Comparison of ENCODE assay signal across 1 cellular context in the genomic region with DNA sequence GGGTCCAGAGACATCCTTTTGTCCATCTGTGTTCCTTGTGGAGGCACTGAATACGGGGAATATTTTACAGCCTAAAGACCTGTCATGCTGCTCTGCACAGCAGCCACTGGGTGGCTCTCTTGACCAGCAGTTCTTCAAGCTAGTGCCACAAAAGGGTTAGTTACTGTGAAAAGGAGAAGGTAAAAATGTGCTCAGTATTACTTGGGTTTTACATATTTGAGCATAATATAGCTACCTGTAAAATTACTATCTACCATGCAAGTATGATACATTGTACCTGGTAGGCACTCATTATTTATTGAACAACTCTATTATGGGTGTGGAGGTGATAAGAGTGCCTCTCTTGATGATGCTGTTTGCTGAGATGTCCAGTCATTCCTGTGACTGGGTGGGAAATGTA.
TF ChIP-seq lines count a peak whose summit lies in the region.

No MANE protein-coding gene starts in this region.

TF ChIP-seq in HepG2, 621 proteins besides CTCF, POLR2A, EP300 and RAD21 (continued from another document and continues in another):
- TF ChIP-seq, protein P1, sequence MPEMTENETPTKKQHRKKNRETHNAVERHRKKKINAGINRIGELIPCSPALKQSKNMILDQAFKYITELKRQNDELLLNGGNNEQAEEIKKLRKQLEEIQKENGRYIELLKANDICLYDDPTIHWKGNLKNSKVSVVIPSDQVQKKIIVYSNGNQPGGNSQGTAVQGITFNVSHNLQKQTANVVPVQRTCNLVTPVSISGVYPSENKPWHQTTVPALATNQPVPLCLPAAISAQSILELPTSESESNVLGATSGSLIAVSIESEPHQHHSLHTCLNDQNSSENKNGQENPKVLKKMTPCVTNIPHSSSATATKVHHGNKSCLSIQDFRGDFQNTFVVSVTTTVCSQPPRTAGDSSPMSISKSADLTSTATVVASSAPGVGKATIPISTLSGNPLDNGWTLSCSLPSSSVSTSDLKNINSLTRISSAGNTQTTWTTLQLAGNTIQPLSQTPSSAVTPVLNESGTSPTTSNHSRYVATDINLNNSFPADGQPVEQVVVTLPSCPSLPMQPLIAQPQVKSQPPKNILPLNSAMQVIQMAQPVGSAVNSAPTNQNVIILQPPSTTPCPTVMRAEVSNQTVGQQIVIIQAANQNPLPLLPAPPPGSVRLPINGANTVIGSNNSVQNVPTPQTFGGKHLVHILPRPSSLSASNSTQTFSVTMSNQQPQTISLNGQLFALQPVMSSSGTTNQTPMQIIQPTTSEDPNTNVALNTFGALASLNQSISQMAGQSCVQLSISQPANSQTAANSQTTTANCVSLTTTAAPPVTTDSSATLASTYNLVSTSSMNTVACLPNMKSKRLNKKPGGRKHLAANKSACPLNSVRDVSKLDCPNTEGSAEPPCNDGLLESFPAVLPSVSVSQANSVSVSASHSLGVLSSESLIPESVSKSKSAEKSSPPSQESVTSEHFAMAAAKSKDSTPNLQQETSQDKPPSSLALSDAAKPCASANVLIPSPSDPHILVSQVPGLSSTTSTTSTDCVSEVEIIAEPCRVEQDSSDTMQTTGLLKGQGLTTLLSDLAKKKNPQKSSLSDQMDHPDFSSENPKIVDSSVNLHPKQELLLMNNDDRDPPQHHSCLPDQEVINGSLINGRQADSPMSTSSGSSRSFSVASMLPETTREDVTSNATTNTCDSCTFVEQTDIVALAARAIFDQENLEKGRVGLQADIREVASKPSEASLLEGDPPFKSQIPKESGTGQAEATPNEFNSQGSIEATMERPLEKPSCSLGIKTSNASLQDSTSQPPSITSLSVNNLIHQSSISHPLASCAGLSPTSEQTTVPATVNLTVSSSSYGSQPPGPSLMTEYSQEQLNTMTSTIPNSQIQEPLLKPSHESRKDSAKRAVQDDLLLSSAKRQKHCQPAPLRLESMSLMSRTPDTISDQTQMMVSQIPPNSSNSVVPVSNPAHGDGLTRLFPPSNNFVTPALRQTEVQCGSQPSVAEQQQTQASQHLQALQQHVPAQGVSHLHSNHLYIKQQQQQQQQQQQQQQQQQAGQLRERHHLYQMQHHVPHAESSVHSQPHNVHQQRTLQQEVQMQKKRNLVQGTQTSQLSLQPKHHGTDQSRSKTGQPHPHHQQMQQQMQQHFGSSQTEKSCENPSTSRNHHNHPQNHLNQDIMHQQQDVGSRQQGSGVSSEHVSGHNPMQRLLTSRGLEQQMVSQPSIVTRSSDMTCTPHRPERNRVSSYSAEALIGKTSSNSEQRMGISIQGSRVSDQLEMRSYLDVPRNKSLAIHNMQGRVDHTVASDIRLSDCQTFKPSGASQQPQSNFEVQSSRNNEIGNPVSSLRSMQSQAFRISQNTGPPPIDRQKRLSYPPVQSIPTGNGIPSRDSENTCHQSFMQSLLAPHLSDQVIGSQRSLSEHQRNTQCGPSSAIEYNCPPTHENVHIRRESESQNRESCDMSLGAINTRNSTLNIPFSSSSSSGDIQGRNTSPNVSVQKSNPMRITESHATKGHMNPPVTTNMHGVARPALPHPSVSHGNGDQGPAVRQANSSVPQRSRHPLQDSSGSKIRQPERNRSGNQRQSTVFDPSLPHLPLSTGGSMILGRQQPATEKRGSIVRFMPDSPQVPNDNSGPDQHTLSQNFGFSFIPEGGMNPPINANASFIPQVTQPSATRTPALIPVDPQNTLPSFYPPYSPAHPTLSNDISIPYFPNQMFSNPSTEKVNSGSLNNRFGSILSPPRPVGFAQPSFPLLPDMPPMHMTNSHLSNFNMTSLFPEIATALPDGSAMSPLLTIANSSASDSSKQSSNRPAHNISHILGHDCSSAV (CRISPR knock-in tag; IDR thresholded peaks at IDR 0.05; ENCODE audit: borderline replicate concordance) = no peak
- TF ChIP-seq NFKBIZ (CRISPR knock-in tag; IDR thresholded peaks at IDR 0.05) (0 out of 2 replicates have a peak, but pooled peaks have one; percentile 72), ZNF224 (CRISPR knock-in tag; IDR thresholded peaks at IDR 0.05) (no peak), PHF5A (CRISPR knock-in tag; IDR thresholded peaks at IDR 0.05; ENCODE audit: low read depth, unreplicated experiment) (no peak), MTF2 (CRISPR knock-in tag; IDR thresholded peaks at IDR 0.05; ENCODE audit: borderline replicate concordance) (0 out of 2 replicates have a peak, but pooled peaks have one; percentile 56), ZBTB20 (CRISPR knock-in tag; IDR thresholded peaks at IDR 0.05; ENCODE audit: borderline replicate concordance, low read depth) (no peak; the same call in 1 of the 2 replicates), FOXO1 (CRISPR knock-in tag; IDR thresholded peaks at IDR 0.05) (0 out of 2 replicates have a peak, but pooled peaks have one; percentile 21), CBX5 (CRISPR knock-in tag; IDR thresholded peaks at IDR 0.05; ENCODE audit: borderline replicate concordance) (peak; percentile 37; the same call in 1 of the 2 replicates), POLR2AphosphoS2 (IDR thresholded peaks at IDR 0.05; ENCODE audit: low read depth, low read length) (peak; percentile 39; the same call in 1 of the 2 replicates), MAFG (CRISPR knock-in tag; IDR thresholded peaks at IDR 0.05) (no peak)
- TF ChIP-seq, protein P2, sequence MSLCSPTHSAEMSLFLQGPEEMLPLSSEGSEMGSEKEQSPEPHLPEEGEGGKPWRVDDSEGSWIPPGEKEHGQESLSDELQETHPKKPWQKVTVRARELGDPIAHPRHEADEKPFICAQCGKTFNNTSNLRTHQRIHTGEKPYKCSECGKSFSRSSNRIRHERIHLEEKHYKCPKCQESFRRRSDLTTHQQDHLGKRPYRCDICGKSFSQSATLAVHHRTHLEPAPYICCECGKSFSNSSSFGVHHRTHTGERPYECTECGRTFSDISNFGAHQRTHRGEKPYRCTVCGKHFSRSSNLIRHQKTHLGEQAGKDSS (CRISPR knock-in tag; IDR thresholded peaks at IDR 0.05; ENCODE audit: borderline replicate concordance, low read depth) = no peak
- TF ChIP-seq, protein P3, sequence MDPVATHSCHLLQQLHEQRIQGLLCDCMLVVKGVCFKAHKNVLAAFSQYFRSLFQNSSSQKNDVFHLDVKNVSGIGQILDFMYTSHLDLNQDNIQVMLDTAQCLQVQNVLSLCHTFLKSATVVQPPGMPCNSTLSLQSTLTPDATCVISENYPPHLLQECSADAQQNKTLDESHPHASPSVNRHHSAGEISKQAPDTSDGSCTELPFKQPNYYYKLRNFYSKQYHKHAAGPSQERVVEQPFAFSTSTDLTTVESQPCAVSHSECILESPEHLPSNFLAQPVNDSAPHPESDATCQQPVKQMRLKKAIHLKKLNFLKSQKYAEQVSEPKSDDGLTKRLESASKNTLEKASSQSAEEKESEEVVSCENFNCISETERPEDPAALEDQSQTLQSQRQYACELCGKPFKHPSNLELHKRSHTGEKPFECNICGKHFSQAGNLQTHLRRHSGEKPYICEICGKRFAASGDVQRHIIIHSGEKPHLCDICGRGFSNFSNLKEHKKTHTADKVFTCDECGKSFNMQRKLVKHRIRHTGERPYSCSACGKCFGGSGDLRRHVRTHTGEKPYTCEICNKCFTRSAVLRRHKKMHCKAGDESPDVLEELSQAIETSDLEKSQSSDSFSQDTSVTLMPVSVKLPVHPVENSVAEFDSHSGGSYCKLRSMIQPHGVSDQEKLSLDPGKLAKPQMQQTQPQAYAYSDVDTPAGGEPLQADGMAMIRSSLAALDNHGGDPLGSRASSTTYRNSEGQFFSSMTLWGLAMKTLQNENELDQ (CRISPR knock-in tag; IDR thresholded peaks at IDR 0.05; ENCODE audit: borderline replicate concordance) = no peak
- TF ChIP-seq, protein P4, sequence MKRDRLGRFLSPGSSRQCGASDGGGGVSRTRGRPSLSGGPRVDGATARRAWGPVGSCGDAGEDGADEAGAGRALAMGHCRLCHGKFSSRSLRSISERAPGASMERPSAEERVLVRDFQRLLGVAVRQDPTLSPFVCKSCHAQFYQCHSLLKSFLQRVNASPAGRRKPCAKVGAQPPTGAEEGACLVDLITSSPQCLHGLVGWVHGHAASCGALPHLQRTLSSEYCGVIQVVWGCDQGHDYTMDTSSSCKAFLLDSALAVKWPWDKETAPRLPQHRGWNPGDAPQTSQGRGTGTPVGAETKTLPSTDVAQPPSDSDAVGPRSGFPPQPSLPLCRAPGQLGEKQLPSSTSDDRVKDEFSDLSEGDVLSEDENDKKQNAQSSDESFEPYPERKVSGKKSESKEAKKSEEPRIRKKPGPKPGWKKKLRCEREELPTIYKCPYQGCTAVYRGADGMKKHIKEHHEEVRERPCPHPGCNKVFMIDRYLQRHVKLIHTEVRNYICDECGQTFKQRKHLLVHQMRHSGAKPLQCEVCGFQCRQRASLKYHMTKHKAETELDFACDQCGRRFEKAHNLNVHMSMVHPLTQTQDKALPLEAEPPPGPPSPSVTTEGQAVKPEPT (CRISPR knock-in tag; IDR thresholded peaks at IDR 0.05; ENCODE audit: low read depth) = no peak
- TF ChIP-seq, protein P5, sequence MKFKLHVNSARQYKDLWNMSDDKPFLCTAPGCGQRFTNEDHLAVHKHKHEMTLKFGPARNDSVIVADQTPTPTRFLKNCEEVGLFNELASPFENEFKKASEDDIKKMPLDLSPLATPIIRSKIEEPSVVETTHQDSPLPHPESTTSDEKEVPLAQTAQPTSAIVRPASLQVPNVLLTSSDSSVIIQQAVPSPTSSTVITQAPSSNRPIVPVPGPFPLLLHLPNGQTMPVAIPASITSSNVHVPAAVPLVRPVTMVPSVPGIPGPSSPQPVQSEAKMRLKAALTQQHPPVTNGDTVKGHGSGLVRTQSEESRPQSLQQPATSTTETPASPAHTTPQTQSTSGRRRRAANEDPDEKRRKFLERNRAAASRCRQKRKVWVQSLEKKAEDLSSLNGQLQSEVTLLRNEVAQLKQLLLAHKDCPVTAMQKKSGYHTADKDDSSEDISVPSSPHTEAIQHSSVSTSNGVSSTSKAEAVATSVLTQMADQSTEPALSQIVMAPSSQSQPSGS (CRISPR knock-in tag; IDR thresholded peaks at IDR 0.05) = 0 out of 2 replicates have a peak, but pooled peaks have one; percentile 41
- TF ChIP-seq, protein P6, sequence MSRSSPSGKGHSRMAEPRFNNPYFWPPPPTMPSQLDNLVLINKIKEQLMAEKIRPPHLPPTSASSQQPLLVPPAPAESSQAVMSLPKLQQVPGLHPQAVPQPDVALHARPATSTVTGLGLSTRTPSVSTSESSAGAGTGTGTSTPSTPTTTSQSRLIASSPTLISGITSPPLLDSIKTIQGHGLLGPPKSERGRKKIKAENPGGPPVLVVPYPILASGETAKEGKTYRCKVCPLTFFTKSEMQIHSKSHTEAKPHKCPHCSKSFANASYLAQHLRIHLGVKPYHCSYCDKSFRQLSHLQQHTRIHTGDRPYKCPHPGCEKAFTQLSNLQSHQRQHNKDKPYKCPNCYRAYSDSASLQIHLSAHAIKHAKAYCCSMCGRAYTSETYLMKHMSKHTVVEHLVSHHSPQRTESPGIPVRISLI (CRISPR knock-in tag; IDR thresholded peaks at IDR 0.05; ENCODE audit: borderline replicate concordance) = no peak
- TF ChIP-seq, protein P7, sequence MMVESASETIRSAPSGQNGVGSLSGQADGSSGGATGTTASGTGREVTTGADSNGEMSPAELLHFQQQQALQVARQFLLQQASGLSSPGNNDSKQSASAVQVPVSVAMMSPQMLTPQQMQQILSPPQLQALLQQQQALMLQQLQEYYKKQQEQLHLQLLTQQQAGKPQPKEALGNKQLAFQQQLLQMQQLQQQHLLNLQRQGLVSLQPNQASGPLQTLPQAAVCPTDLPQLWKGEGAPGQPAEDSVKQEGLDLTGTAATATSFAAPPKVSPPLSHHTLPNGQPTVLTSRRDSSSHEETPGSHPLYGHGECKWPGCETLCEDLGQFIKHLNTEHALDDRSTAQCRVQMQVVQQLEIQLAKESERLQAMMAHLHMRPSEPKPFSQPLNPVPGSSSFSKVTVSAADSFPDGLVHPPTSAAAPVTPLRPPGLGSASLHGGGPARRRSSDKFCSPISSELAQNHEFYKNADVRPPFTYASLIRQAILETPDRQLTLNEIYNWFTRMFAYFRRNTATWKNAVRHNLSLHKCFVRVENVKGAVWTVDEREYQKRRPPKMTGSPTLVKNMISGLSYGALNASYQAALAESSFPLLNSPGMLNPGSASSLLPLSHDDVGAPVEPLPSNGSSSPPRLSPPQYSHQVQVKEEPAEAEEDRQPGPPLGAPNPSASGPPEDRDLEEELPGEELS (CRISPR knock-in tag; IDR thresholded peaks at IDR 0.05) = no peak
- TF ChIP-seq, protein P8, sequence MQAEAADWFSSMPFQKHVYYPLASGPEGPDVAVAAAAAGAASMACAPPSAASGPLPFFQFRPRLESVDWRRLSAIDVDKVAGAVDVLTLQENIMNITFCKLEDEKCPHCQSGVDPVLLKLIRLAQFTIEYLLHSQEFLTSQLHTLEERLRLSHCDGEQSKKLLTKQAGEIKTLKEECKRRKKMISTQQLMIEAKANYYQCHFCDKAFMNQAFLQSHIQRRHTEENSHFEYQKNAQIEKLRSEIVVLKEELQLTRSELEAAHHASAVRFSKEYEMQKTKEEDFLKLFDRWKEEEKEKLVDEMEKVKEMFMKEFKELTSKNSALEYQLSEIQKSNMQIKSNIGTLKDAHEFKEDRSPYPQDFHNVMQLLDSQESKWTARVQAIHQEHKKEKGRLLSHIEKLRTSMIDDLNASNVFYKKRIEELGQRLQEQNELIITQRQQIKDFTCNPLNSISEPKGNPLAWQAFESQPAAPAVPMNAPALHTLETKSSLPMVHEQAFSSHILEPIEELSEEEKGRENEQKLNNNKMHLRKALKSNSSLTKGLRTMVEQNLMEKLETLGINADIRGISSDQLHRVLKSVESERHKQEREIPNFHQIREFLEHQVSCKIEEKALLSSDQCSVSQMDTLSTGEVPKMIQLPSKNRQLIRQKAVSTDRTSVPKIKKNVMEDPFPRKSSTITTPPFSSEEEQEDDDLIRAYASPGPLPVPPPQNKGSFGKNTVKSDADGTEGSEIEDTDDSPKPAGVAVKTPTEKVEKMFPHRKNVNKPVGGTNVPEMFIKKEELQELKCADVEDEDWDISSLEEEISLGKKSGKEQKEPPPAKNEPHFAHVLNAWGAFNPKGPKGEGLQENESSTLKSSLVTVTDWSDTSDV (CRISPR knock-in tag; IDR thresholded peaks at IDR 0.05) = no peak
- TF ChIP-seq, protein P9, sequence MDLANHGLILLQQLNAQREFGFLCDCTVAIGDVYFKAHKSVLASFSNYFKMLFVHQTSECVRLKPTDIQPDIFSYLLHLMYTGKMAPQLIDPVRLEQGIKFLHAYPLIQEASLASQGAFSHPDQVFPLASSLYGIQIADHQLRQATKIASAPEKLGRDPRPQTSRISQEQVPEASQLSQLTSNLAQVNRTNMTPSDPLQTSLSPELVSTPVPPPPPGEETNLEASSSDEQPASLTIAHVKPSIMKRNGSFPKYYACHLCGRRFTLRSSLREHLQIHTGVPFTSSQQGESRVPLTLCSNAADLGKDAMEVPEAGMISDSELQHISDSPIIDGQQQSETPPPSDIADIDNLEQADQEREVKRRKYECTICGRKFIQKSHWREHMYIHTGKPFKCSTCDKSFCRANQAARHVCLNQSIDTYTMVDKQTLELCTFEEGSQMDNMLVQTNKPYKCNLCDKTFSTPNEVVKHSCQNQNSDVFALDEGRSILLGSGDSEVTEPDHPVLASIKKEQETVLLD (CRISPR knock-in tag; IDR thresholded peaks at IDR 0.05; ENCODE audit: low read depth) = 0 out of 2 replicates have a peak, but pooled peaks have one; percentile 30
- TF ChIP-seq, protein P10, sequence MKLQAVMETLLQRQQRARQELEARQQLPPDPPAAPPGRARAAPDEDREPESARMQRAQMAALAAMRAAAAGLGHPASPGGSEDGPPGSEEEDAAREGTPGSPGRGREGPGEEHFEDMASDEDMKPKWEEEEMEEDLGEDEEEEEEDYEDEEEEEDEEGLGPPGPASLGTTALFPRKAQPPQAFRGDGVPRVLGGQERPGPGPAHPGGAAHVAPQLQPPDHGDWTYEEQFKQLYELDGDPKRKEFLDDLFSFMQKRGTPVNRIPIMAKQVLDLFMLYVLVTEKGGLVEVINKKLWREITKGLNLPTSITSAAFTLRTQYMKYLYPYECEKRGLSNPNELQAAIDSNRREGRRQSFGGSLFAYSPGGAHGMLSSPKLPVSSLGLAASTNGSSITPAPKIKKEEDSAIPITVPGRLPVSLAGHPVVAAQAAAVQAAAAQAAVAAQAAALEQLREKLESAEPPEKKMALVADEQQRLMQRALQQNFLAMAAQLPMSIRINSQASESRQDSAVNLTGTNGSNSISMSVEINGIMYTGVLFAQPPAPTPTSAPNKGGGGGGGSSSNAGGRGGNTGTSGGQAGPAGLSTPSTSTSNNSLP (IDR thresholded peaks at IDR 0.05; ENCODE audit: low read depth, low read length) = peak; percentile 23; the same call in 1 of the 2 replicates
